Comparison of ENCODE assay signal across 13 cellular contexts in the genomic region with DNA sequence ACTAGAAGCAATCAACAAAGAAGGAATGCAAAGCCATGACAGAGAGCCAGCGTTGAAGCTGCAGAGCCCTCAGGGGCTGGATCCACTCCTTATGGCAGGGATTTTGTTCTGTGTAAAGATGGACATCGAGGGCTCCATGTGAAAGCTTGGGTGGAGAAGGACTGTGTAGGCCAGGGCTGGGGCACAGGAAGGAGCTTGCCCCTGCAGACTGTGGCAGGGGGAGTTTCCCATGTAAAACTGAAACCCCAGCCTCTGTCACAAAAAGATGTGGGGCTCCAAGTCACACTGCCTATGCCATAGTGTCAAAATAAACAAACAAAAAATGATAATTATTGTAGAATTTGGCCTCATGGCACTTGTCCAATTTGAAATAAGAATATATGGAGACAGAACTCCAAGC.
DNase-seq lines count a peak whose midpoint lies in the region; ATAC-seq lines count a peak whose summit lies in the region.
"Had no signal": no experiment of that assay in that cellular context is flagged by ENCODE, and none has a peak within 500 bp of the region (broad histone marks: within the 10 kb centered on the region; RNA-seq: fewer than 3 reads in every experiment).

No MANE protein-coding gene starts in this region.

- POLR2A ChIA-PET in activated CD8-positive, alpha-beta T cell treated with anti-CD3 and anti-CD28 coated beads, Interleukin-2, amount 10 ng/mL, durations not matched to agents 7 days and 5 days (lab: Charles Lee), result no interaction called here

- H3K9me3 Mint-ChIP-seq in activated CD8-positive, alpha-beta T cell treated with anti-CD3 and anti-CD28 coated beads, Interleukin-2, amount 10 ng/mL, durations not matched to agents 7 days and 5 days (ENCODE audit: insufficient read depth), result no peaks in the 10 kb centered on the region

- no peak overlapping the region for H3K27ac Mint-ChIP-seq in activated CD8-positive, alpha-beta T cell treated with anti-CD3 and anti-CD28 coated beads, Interleukin-2, amount 10 ng/mL, durations not matched to agents 7 days and 5 days
- H3K27ac Mint-ChIP-seq: CD4-positive, CD25-positive, alpha-beta regulatory T cell; nephron had no signal

- CTCF ChIA-PET in activated CD8-positive, alpha-beta T cell treated with anti-CD3 and anti-CD28 coated beads, Interleukin-2, amount 10 ng/mL, durations not matched to agents 7 days and 5 days (lab: Charles Lee), result interaction anchor here (0.8 to 2.0 kb wide), 4 partner anchors 9 to 569 kb away, joined by 3 to 11 read pairs (median 3); no protein-coding TSS in a partner anchor

- H3K4me1 Mint-ChIP-seq in activated CD8-positive, alpha-beta T cell treated with anti-CD3 and anti-CD28 coated beads, Interleukin-2, amount 10 ng/mL, durations not matched to agents 7 days and 5 days (ENCODE audit: low read depth), result peaks cover 19% of the 10 kb centered on the region
- H3K4me1 Mint-ChIP-seq: CD4-positive, CD25-positive, alpha-beta regulatory T cell; nephron had no signal

- no peaks in the 10 kb centered on the region for H3K36me3 Mint-ChIP-seq in activated CD8-positive, alpha-beta T cell treated with anti-CD3 and anti-CD28 coated beads, Interleukin-2, amount 10 ng/mL, durations not matched to agents 7 days and 5 days (ENCODE audit: low read depth)
- H3K36me3 Mint-ChIP-seq: CD4-positive, CD25-positive, alpha-beta regulatory T cell had no signal

- peaks cover 12% of the 10 kb centered on the region for H3K27me3 Mint-ChIP-seq in activated CD8-positive, alpha-beta T cell treated with anti-CD3 and anti-CD28 coated beads, Interleukin-2, amount 10 ng/mL, durations not matched to agents 7 days and 5 days (ENCODE audit: low read depth)

- DNase-seq in activated CD8-positive, alpha-beta T cell treated with anti-CD3 and anti-CD28 coated beads, Interleukin-2, amount 10 ng/mL, durations not matched to agents 7 days and 5 days, result no peak
- no peak for DNase-seq in HUDEP-2 (lab: John Stamatoyannopoulos, UW; ENCODE audit: unreplicated experiment in 76 of 76)
- no peak for DNase-seq in glomerular visceral epithelial cell (ENCODE audit: extremely low spot score)
- DNase-seq in GDM1 (lab: John Stamatoyannopoulos, UW), result no peak
- DNase-seq in SKM-1 treated with dmso at 0.1 percent for 144 hours (lab: John Stamatoyannopoulos, UW; ENCODE audit: unreplicated experiment), result no peak
- DNase-seq: CD4-positive, CD25-positive, alpha-beta regulatory T cell; NCI-H1105 treated with DMSO at 0.1 percent for 48 hours; NK-92 treated with Interleukin-12 subunit alpha and Interleukin-12 subunit beta, amount 100 ng/mL, for 24 hours; small intestine had no signal

- H3K4me3 Mint-ChIP-seq in activated CD8-positive, alpha-beta T cell treated with anti-CD3 and anti-CD28 coated beads, Interleukin-2, amount 10 ng/mL, durations not matched to agents 7 days and 5 days, result no peak overlapping the region
- H3K4me3 Mint-ChIP-seq: CD4-positive, CD25-positive, alpha-beta regulatory T cell; nephron had no signal

- ATAC-seq in GM18861 (IDR thresholded peaks at IDR 0.05; ENCODE audit: unreplicated experiment) (peak; percentile 68), GM21423 (IDR thresholded peaks at IDR 0.05; ENCODE audit: unreplicated experiment) (peak; percentile 80), HG03097 (IDR thresholded peaks at IDR 0.05; ENCODE audit: low FRiP score, unreplicated experiment) (peak; percentile 67)
- peak; percentile 42 for ATAC-seq in activated CD8-positive, alpha-beta T cell treated with anti-CD3 and anti-CD28 coated beads, Interleukin-2, amount 10 ng/mL, durations not matched to agents 7 days and 5 days
